In the genomic region with DNA sequence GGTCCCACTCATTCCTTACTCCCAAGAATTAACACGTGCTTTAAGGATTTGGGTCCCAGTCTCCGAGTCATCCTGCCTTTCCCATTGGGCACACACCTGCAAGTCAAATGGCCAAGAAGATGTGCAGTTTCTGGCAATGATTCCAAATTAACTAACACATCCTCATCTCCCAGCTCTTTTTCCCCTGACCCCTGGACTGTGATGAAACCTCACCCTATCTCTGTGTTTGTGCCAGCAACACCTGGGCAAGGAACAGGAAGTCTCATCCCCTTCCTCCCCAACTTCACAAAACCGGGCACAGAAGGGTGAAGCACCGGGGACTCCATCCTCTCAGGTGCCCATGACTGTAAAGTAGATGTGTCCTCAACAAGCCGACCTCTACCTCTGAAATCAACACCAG, we compare ENCODE assay signal across 2 cellular contexts.
TF ChIP-seq lines count a peak whose summit lies in the region.

No MANE protein-coding gene starts in this region.

TF ChIP-seq in liver, 16 proteins besides CTCF, POLR2A, EP300 and RAD21 (continued from another document):
- TF ChIP-seq, protein P1, sequence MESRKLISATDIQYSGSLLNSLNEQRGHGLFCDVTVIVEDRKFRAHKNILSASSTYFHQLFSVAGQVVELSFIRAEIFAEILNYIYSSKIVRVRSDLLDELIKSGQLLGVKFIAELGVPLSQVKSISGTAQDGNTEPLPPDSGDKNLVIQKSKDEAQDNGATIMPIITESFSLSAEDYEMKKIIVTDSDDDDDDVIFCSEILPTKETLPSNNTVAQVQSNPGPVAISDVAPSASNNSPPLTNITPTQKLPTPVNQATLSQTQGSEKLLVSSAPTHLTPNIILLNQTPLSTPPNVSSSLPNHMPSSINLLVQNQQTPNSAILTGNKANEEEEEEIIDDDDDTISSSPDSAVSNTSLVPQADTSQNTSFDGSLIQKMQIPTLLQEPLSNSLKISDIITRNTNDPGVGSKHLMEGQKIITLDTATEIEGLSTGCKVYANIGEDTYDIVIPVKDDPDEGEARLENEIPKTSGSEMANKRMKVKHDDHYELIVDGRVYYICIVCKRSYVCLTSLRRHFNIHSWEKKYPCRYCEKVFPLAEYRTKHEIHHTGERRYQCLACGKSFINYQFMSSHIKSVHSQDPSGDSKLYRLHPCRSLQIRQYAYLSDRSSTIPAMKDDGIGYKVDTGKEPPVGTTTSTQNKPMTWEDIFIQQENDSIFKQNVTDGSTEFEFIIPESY (IDR thresholded peaks at IDR 0.05), result no peak
- TF ChIP-seq, protein P2, sequence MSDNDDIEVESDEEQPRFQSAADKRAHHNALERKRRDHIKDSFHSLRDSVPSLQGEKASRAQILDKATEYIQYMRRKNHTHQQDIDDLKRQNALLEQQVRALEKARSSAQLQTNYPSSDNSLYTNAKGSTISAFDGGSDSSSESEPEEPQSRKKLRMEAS (IDR thresholded peaks at IDR 0.05), result no peak
- no peak for TF ChIP-seq FOXA2 (IDR thresholded peaks at IDR 0.05)
- no peak for TF ChIP-seq EGR1 (IDR thresholded peaks at IDR 0.05; ENCODE audit: low read depth in 2 of 2)
- peak; percentile 19 to 52 for TF ChIP-seq HNF4A (conservative IDR thresholded peaks at IDR 0.05)
- TF ChIP-seq TAF1 (conservative IDR thresholded peaks at IDR 0.05), result no peak

TF ChIP-seq in HepG2, 621 proteins besides CTCF, POLR2A, EP300 and RAD21 (continued from another document):
- no peak for TF ChIP-seq ZNF749 (CRISPR knock-in tag; IDR thresholded peaks at IDR 0.05; ENCODE audit: borderline replicate concordance)
- TF ChIP-seq HMG20A (CRISPR knock-in tag; IDR thresholded peaks at IDR 0.05; ENCODE audit: borderline replicate concordance), result no peak
- no peak for TF ChIP-seq ZNF569 (CRISPR knock-in tag; IDR thresholded peaks at IDR 0.05; ENCODE audit: borderline replicate concordance)
- TF ChIP-seq, protein P3, sequence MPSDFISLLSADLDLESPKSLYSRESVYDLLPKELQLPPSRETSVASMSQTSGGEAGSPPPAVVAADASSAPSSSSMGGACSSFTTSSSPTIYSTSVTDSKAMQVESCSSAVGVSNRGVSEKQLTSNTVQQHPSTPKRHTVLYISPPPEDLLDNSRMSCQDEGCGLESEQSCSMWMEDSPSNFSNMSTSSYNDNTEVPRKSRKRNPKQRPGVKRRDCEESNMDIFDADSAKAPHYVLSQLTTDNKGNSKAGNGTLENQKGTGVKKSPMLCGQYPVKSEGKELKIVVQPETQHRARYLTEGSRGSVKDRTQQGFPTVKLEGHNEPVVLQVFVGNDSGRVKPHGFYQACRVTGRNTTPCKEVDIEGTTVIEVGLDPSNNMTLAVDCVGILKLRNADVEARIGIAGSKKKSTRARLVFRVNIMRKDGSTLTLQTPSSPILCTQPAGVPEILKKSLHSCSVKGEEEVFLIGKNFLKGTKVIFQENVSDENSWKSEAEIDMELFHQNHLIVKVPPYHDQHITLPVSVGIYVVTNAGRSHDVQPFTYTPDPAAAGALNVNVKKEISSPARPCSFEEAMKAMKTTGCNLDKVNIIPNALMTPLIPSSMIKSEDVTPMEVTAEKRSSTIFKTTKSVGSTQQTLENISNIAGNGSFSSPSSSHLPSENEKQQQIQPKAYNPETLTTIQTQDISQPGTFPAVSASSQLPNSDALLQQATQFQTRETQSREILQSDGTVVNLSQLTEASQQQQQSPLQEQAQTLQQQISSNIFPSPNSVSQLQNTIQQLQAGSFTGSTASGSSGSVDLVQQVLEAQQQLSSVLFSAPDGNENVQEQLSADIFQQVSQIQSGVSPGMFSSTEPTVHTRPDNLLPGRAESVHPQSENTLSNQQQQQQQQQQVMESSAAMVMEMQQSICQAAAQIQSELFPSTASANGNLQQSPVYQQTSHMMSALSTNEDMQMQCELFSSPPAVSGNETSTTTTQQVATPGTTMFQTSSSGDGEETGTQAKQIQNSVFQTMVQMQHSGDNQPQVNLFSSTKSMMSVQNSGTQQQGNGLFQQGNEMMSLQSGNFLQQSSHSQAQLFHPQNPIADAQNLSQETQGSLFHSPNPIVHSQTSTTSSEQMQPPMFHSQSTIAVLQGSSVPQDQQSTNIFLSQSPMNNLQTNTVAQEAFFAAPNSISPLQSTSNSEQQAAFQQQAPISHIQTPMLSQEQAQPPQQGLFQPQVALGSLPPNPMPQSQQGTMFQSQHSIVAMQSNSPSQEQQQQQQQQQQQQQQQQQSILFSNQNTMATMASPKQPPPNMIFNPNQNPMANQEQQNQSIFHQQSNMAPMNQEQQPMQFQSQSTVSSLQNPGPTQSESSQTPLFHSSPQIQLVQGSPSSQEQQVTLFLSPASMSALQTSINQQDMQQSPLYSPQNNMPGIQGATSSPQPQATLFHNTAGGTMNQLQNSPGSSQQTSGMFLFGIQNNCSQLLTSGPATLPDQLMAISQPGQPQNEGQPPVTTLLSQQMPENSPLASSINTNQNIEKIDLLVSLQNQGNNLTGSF (CRISPR knock-in tag; IDR thresholded peaks at IDR 0.05), result no peak
- no peak for TF ChIP-seq SIN3A (IDR thresholded peaks at IDR 0.05; ENCODE audit: borderline replicate concordance, low read depth, low read length)
- TF ChIP-seq PHF5A (CRISPR knock-in tag; IDR thresholded peaks at IDR 0.05; ENCODE audit: low read depth, unreplicated experiment), result no peak
